ENCODE assay signal across 9 cellular contexts in genomic region chr10:80541144-80541750, GRCh38. TPM values are rescaled to one million over a fixed set of nuclear protein-coding genes. Genes with fewer than 3 reads are reported as not detected.
A peak's percentile ranks its signal among the peaks of the same experiment; 100 is the strongest.
DNase-seq lines count a peak whose midpoint lies in the region; ATAC-seq and TF ChIP-seq lines count a peak whose summit lies in the region.
"Had no signal": no experiment of that assay in that cellular context is flagged by ENCODE, and none has a peak within 500 bp of the region (broad histone marks: within the 10 kb centered on the region; RNA-seq: fewer than 3 reads in every experiment).

No MANE protein-coding gene starts in this region.

- no peaks in the 10 kb centered on the region for H3K79me2 ChIP-seq in DOHH2 (ENCODE audit: control insufficient read depth, low read length)

- H4K20me1 ChIP-seq in DOHH2 (ENCODE audit: control insufficient read depth, insufficient read depth, low read depth, low read length), result no peaks in the 10 kb centered on the region

- no peak for TF ChIP-seq CTCF in DOHH2 (IDR thresholded peaks at IDR 0.05; ENCODE audit: low read depth, low read length, poor library complexity, severe bottlenecking)
- TF ChIP-seq CTCF in GM20000 (IDR thresholded peaks at IDR 0.05; ENCODE audit: extremely low read depth, missing control alignments), result no peak
- no peak for TF ChIP-seq CTCF in heart left ventricle (IDR thresholded peaks at IDR 0.05)
- TF ChIP-seq CTCF in body of pancreas (IDR thresholded peaks at IDR 0.05), result no peak

- ATAC-seq in HG03342 (IDR thresholded peaks at IDR 0.05; ENCODE audit: unreplicated experiment) (peak; percentile 60), heart left ventricle (peak; percentile 76 to 95 (median 82)), body of pancreas (no peak)

- WGBS in heart left ventricle, 4 donors, result 51 to 62% (median 56%) methylated on average over 6 of the region's 6 CpGs
- WGBS in body of pancreas, 2 donors, result 59 to 67% methylated on average over 6 of the region's 6 CpGs

- no peaks in the 10 kb centered on the region for H3K9me3 ChIP-seq in DOHH2 (ENCODE audit: control insufficient read depth, insufficient read depth, low read length)
- H3K9me3 ChIP-seq in heart left ventricle, result no peaks in the 10 kb centered on the region
- H3K9me3 ChIP-seq in body of pancreas, result no peaks in the 10 kb centered on the region

- TF ChIP-seq POLR2A in heart left ventricle (IDR thresholded peaks at IDR 0.05), result no peak
- TF ChIP-seq POLR2A in body of pancreas (IDR thresholded peaks at IDR 0.05), result no peak

- H3K9me2 ChIP-seq in DOHH2 (replicated peaks; ENCODE audit: control insufficient read depth, low read length), result no peaks in the 10 kb centered on the region

- H3K36me3 ChIP-seq in DOHH2 (ENCODE audit: control insufficient read depth, low read length), result no peaks in the 10 kb centered on the region
- no peaks in the 10 kb centered on the region for H3K36me3 ChIP-seq in heart left ventricle
- no peaks in the 10 kb centered on the region for H3K36me3 ChIP-seq in body of pancreas (replicated peaks in 1 of 2; ENCODE audit: insufficient read depth in 1 of 2, low read depth in 2 of 2)

- no peaks in the 10 kb centered on the region for H3K27me3 ChIP-seq in DOHH2 (ENCODE audit: control insufficient read depth, low read length)
- H3K27me3 ChIP-seq in heart left ventricle, result no peaks in the 10 kb centered on the region
- H3K27me3 ChIP-seq in body of pancreas, result no peaks in the 10 kb centered on the region

- no peaks in the 10 kb centered on the region for H3F3A ChIP-seq in DOHH2 (ENCODE audit: control insufficient read depth, insufficient read depth)

- peak overlapping the region; percentile 50 for H3K4me2 ChIP-seq in DOHH2 (ENCODE audit: low read length)

- H3K27ac ChIP-seq in DOHH2 (ENCODE audit: low read depth, low read length) (no peak overlapping the region), heart left ventricle (peak overlapping the region; percentile 40 to 89 (median 68)), body of pancreas (no peak overlapping the region)

- H3K4me3 ChIP-seq in DOHH2 (ENCODE audit: low read length), result peak overlapping the region; percentile 37
- peak overlapping the region in 6 of 12 donors; percentile 12 to 33 (median 26) for H3K4me3 ChIP-seq in heart left ventricle
- no peak overlapping the region for H3K4me3 ChIP-seq in body of pancreas

- H3K4me1 ChIP-seq in DOHH2 (ENCODE audit: control insufficient read depth, low read length) (peaks cover 40% of the 10 kb centered on the region), heart left ventricle (peaks cover 0 to 35% (median 15%) of the 10 kb centered on the region in 12 donors), body of pancreas (peaks cover 3% of the 10 kb centered on the region)

- intact Hi-C loops in heart left ventricle (cut with DNase I) (no loop called here), body of pancreas (cut with DNase I) (no loop called here)

- DNase-seq in GM20000 (ENCODE audit: low spot score) (peak; percentile 64), heart left ventricle (peak; percentile 58 to 70 (median 65)), NCI-H524 (lab: John Stamatoyannopoulos, UW) (no peak), body of pancreas (no peak), NCI-H1436 treated with DMSO at 0.1 percent for 48 hours (lab: John Stamatoyannopoulos, UW) (no peak)
- DNase-seq in activated CD4-positive, CD25-positive, alpha-beta regulatory T cell treated with anti-CD3 and anti-CD28 coated beads, Interleukin-2, amount 50 U/mL, for 72 hours, result no peak
- DNase-seq: DND-41 had no signal

RNA-seq across cellular contexts. Expression of gene SH2D4B, which starts 3.5 kb away (rescaled TPM):
- total RNA-seq in heart left ventricle (under 1 TPM in 1 of 9 donors, not detected in 8; 0.19 TPM), body of pancreas (under 1 TPM in 1 of 2 donors, not detected in 1; 0.33 TPM)
- not detected for polyA plus RNA-seq in heart left ventricle

Comparison
In these comparisons a context has a peak if more than half of its experiments do, and no peak if none do; other contexts are left out.
1. H3K27ac ChIP-seq: peak in heart left ventricle (12 of 12); none in DOHH2 (single experiment) and body of pancreas (0 of 4).
2. DNase-seq: peak in GM20000 (single experiment) and heart left ventricle (5 of 5); none in NCI-H524 (0 of 2), body of pancreas (0 of 4), activated CD4-positive, CD25-positive, alpha-beta regulatory T cell treated with anti-CD3 and anti-CD28 coated beads, Interleukin-2, amount 50 U/mL, for 72 hours (single experiment) and NCI-H1436 treated with DMSO at 0.1 percent for 48 hours (single experiment).